8 cellular contexts compared by ENCODE assay signal in the genomic region with DNA sequence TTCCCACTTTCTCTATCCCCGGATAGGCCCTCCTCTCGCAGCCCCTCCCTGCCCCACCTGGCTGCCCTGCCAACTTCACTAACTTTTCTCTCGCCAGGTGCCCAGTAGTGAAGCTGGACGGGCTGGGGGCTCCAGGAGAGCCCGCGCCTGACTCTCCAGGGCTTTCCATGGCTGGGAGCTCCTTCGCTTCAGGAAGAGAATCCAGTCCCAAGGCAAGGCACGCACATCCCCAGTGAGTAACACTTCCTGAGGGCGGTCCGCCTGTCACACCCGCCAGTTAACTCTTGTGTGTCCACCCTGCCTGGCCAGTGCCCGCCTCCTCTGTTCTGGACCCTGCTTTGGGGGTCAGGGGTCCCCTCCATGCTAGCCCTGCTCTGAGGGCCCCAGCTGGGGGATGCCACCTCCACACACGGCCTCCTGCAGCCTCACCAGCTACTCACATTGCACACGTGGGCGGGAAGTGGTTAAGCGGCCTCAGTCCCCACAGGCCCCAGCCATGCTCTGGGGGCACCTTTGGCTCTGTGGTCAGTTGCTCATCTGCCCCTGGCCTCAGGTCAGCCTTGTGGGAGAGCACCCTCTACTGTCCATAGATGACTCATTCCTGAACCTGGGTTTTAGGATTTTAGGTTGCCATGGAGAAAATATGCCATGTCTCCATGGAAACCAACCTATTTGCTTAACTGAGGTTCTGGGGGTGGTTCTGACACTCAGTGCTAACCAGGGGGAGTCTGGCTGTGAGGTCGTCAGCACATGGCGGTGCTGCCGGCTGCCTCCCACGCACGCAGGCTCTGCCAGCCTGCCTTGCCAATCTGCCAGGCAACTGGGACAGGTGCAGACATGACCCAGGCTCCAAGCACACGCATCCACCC. TPM values are rescaled to one million over a fixed set of nuclear protein-coding genes. Genes with fewer than 3 reads are reported as not detected.
DNase-seq lines count a peak whose midpoint lies in the region; ATAC-seq and TF ChIP-seq lines count a peak whose summit lies in the region.

A gene with protein sequence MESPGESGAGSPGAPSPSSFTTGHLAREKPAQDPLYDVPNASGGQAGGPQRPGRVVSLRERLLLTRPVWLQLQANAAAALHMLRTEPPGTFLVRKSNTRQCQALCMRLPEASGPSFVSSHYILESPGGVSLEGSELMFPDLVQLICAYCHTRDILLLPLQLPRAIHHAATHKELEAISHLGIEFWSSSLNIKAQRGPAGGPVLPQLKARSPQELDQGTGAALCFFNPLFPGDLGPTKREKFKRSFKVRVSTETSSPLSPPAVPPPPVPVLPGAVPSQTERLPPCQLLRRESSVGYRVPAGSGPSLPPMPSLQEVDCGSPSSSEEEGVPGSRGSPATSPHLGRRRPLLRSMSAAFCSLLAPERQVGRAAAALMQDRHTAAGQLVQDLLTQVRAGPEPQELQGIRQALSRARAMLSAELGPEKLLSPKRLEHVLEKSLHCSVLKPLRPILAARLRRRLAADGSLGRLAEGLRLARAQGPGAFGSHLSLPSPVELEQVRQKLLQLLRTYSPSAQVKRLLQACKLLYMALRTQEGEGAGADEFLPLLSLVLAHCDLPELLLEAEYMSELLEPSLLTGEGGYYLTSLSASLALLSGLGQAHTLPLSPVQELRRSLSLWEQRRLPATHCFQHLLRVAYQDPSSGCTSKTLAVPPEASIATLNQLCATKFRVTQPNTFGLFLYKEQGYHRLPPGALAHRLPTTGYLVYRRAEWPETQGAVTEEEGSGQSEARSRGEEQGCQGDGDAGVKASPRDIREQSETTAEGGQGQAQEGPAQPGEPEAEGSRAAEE (minus strand): TSS at position 201 of the 869 bp plus-strand sequence. CDS start 32 bp downstream, at position 169.

- H3K4me1 Mint-ChIP-seq in activated T-helper 1 cell treated with anti-CD3 and anti-CD28 coated beads, Interleukin-12 subunit alpha, Interleukin-12 subunit beta, Interleukin-2, Interleukin-4 antibody, amounts not matched to agents 30 ng/mL and 10 ng/mL and 1 ng/mL, durations not matched to agents 14 hours and 24 hours and 36 hours (ENCODE audit: low read depth): peaks cover 21% of the 10 kb centered on the region
- peaks cover 10 to 27% of the 10 kb centered on the region in 2 donors for H3K4me1 Mint-ChIP-seq in natural killer cell

- H3K36me3 Mint-ChIP-seq in activated T-helper 1 cell treated with anti-CD3 and anti-CD28 coated beads, Interleukin-12 subunit alpha, Interleukin-12 subunit beta, Interleukin-2, Interleukin-4 antibody, amounts not matched to agents 30 ng/mL and 10 ng/mL and 1 ng/mL, durations not matched to agents 14 hours and 24 hours and 36 hours (ENCODE audit: low read depth): peaks cover 19% of the 10 kb centered on the region
- no peaks in the 10 kb centered on the region for H3K36me3 Mint-ChIP-seq in natural killer cell

- H3K4me3 ChIP-seq in fibroblast of villous mesenchyme (ENCODE audit: low read depth, low read length) (peak within 1 kb of the TSS; percentile 67), thymus (ENCODE audit: low read length) (peak within 1 kb of the TSS; percentile 28)

- H3K27ac Mint-ChIP-seq in activated T-helper 1 cell treated with anti-CD3 and anti-CD28 coated beads, Interleukin-12 subunit alpha, Interleukin-12 subunit beta, Interleukin-2, Interleukin-4 antibody, amounts not matched to agents 30 ng/mL and 10 ng/mL and 1 ng/mL, durations not matched to agents 14 hours and 24 hours and 36 hours: peak within 1 kb of the TSS; percentile 61
- H3K27ac Mint-ChIP-seq in natural killer cell: peak within 1 kb of the TSS; percentile 71 to 92

- no peaks in the 10 kb centered on the region for H3K9me3 Mint-ChIP-seq in activated T-helper 1 cell treated with anti-CD3 and anti-CD28 coated beads, Interleukin-12 subunit alpha, Interleukin-12 subunit beta, Interleukin-2, Interleukin-4 antibody, amounts not matched to agents 30 ng/mL and 10 ng/mL and 1 ng/mL, durations not matched to agents 14 hours and 24 hours and 36 hours
- H3K9me3 Mint-ChIP-seq in natural killer cell: no peaks in the 10 kb centered on the region

- intact Hi-C loops in activated T-helper 1 cell treated with anti-CD3 and anti-CD28 coated beads, Interleukin-12 subunit alpha, Interleukin-12 subunit beta, Interleukin-2, Interleukin-4 antibody, amounts not matched to agents 30 ng/mL and 10 ng/mL and 1 ng/mL, durations not matched to agents 14 hours and 24 hours and 36 hours (cut with micrococcal nuclease): loop anchor here (1.0 kb wide), 2 partner anchors 8 to 9 kb away; a partner anchor contains a TSS
- intact Hi-C loops in natural killer cell (cut with micrococcal nuclease): loop anchor here (1.0 kb wide), 1 partner anchor 8 kb away; no protein-coding TSS in a partner anchor

- H3K9me3 ChIP-seq in thymus (ENCODE audit: control insufficient read depth): no peaks in the 10 kb centered on the region

- 33% methylated on average over 22 of the region's 22 CpGs for WGBS in thymus

- ATAC-seq in HG02970 (IDR thresholded peaks at IDR 0.05; ENCODE audit: low FRiP score, unreplicated experiment) (peak; percentile 65), natural killer cell (peak; percentile 75 to 88 (median 87))

- H3K27ac ChIP-seq in thymus (ENCODE audit: low read depth): peak within 1 kb of the TSS; percentile 47

- peak within 1 kb of the TSS; percentile 59 for H3K4me3 Mint-ChIP-seq in activated T-helper 1 cell treated with anti-CD3 and anti-CD28 coated beads, Interleukin-12 subunit alpha, Interleukin-12 subunit beta, Interleukin-2, Interleukin-4 antibody, amounts not matched to agents 30 ng/mL and 10 ng/mL and 1 ng/mL, durations not matched to agents 14 hours and 24 hours and 36 hours
- peak within 1 kb of the TSS; percentile 84 for H3K4me3 Mint-ChIP-seq in natural killer cell

- peaks cover 3% of the 10 kb centered on the region for H3K27me3 Mint-ChIP-seq in activated T-helper 1 cell treated with anti-CD3 and anti-CD28 coated beads, Interleukin-12 subunit alpha, Interleukin-12 subunit beta, Interleukin-2, Interleukin-4 antibody, amounts not matched to agents 30 ng/mL and 10 ng/mL and 1 ng/mL, durations not matched to agents 14 hours and 24 hours and 36 hours (ENCODE audit: insufficient read depth)
- H3K27me3 Mint-ChIP-seq in natural killer cell (ENCODE audit: low read depth in 2 of 2): peaks cover 8 to 25% of the 10 kb centered on the region in 2 donors

- peak; percentile 29 for TF ChIP-seq CTCF in GM12873 (IDR thresholded peaks at IDR 0.05; ENCODE audit: insufficient read depth, low read depth, low read length, missing control alignments)
- peak; percentile 56 for TF ChIP-seq CTCF in fibroblast of villous mesenchyme (IDR thresholded peaks at IDR 0.05; ENCODE audit: insufficient read depth, low read depth, low read length)
- TF ChIP-seq CTCF in natural killer cell (IDR thresholded peaks at IDR 0.05): peak; percentile 24

- H3K27me3 ChIP-seq in thymus (ENCODE audit: control insufficient read depth, insufficient read depth): peaks cover 5% of the 10 kb centered on the region

- DNase-seq in A172 (ENCODE audit: low spot score) (peak; percentile 99), NCI-H526 treated with DMSO at 0.1 percent for 48 hours (lab: John Stamatoyannopoulos, UW) (peak; percentile 13), fibroblast of villous mesenchyme (ENCODE audit: low read depth) (peak; percentile 97), natural killer cell (peak; percentile 71)
- DNase-seq in activated T-helper 1 cell treated with anti-CD3 and anti-CD28 coated beads, Interleukin-12 subunit alpha, Interleukin-12 subunit beta, Interleukin-2, Interleukin-4 antibody, amounts not matched to agents 30 ng/mL and 10 ng/mL and 1 ng/mL, durations not matched to agents 14 hours and 24 hours and 36 hours (ENCODE audit: low spot score): peak; percentile 39

- H3K4me1 ChIP-seq in thymus (ENCODE audit: control insufficient read depth, insufficient read depth, low read length): peaks cover 11% of the 10 kb centered on the region

- peaks cover 49% of the 10 kb centered on the region for H3K36me3 ChIP-seq in thymus (ENCODE audit: control insufficient read depth, insufficient read depth)

RNA-seq across cellular contexts. Expression of the gene that starts here (rescaled TPM):
- 15.6 and 15.7 TPM in 2 replicates for total RNA-seq in A172 (2014; rRNA removed; shearing (Covaris generic))
- total RNA-seq in activated T-helper 1 cell treated with anti-CD3 and anti-CD28 coated beads, Interleukin-12 subunit alpha, Interleukin-12 subunit beta, Interleukin-2, Interleukin-4 antibody, amounts not matched to agents 30 ng/mL and 10 ng/mL and 1 ng/mL, durations not matched to agents 14 hours and 24 hours and 36 hours: 0.78 and 0.86 TPM in 2 replicates
- total RNA-seq in fibroblast of villous mesenchyme (19.0 and 23.8 TPM in 2 replicates), natural killer cell (1 to 10 TPM; 1.3 to 7.9 (median 2.5) TPM)
- 5.8 TPM for polyA plus RNA-seq in thymus

Comparison
In these comparisons a context has a peak if more than half of its experiments do, and no peak if none do; other contexts are left out.
1. Peak in every context shown above with its lines: DNase-seq, ATAC-seq, H3K4me3 ChIP-seq and H3K27ac ChIP-seq.
2. Peak in DNase-seq in activated T-helper 1 cell treated with anti-CD3 and anti-CD28 coated beads, Interleukin-12 subunit alpha, Interleukin-12 subunit beta, Interleukin-2, Interleukin-4 antibody, amounts not matched to agents 30 ng/mL and 10 ng/mL and 1 ng/mL, durations not matched to agents 14 hours and 24 hours and 36 hours; RNA of the gene not detected or under 1 TPM.
3. DNase-seq: peak in every context shown above with its lines; median percentile 99 in A172; 97 in fibroblast of villous mesenchyme; 71 in natural killer cell; 39 in activated T-helper 1 cell treated with anti-CD3 and anti-CD28 coated beads, Interleukin-12 subunit alpha, Interleukin-12 subunit beta, Interleukin-2, Interleukin-4 antibody, amounts not matched to agents 30 ng/mL and 10 ng/mL and 1 ng/mL, durations not matched to agents 14 hours and 24 hours and 36 hours; 13 in NCI-H526 treated with DMSO at 0.1 percent for 48 hours.